Comparison of ENCODE assay signal across 8 cellular contexts in the genomic region with DNA sequence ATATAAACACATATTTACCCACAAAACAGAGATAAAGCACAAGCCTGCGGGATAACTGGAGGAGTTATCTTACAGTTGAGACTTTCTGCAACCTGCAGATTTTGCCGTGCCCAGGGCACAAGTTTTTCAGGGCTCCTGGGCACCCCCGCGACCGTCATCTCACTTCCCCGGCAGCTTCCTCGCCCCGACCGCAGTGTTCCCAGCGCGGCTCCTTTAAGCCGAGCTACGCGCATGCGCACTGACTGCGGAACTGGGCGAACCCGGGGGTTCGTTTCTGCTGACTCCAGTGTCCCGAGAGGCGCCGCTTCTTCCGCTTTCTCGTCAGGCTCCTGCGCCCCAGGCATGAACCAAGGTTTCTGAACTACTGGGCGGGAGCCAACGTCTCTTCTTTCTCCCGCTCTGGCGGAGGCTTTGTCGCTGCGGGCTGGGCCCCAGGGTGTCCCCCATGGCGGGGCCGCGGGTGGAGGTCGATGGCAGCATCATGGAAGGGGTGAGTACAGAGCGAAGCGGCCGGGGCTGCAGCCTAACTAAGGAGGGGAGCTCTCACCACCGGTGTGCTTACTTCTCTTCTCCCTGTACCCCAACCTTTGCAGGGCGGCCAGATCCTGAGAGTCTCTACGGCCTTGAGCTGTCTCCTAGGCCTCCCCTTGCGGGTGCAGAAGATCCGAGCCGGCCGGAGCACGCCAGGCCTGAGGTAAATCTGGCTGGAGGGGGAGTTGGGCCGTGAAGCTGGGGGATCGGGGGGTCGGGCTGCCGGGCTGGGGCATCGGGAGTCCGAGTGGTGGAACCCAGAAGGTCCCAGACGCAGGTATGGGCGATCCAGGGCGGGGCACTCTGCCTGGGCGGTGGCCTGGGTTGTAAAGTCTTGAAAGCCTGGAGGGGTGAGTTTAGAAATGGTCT. TPM values are rescaled to one million over a fixed set of nuclear protein-coding genes. Genes with fewer than 3 reads are reported as not detected.
DNase-seq lines count a peak whose midpoint lies in the region; ATAC-seq, FAIRE-seq and TF ChIP-seq lines count a peak whose summit lies in the region.

A gene (plus strand): TSS at position 286 of the 900 bp plus-strand sequence. CDS start 160 bp downstream, at position 446.

- H2AFZ ChIP-seq in mammary epithelial cell (ENCODE audit: low read depth, low read length), result peak within 1 kb of the TSS; percentile 94

- no peaks in the 10 kb centered on the region for H3K27me3 ChIP-seq in A673 (replicated peaks; ENCODE audit: insufficient read depth, low read depth, low read length, poor library complexity)
- no peaks in the 10 kb centered on the region for H3K27me3 ChIP-seq in WERI-Rb-1 (ENCODE audit: insufficient read depth, low read depth, severe bottlenecking)
- no peaks in the 10 kb centered on the region for H3K27me3 ChIP-seq in mammary epithelial cell (ENCODE audit: insufficient read depth, low read length)
- no peaks in the 10 kb centered on the region for H3K27me3 ChIP-seq in iPS-20b (ENCODE audit: insufficient read depth, low read length)
- H3K27me3 ChIP-seq in small intestine (ENCODE audit: control insufficient read depth in 2 of 2, insufficient read depth in 2 of 2, low read length in 2 of 2), result no peaks in the 10 kb centered on the region

- H4K20me1 ChIP-seq in mammary epithelial cell (ENCODE audit: insufficient read depth, low read length), result no peaks in the 10 kb centered on the region

- peak within 1 kb of the TSS; percentile 91 for H3K27ac ChIP-seq in A673 (ENCODE audit: low read depth, low read length, poor library complexity, severe bottlenecking)
- H3K27ac ChIP-seq in WERI-Rb-1, result peak within 1 kb of the TSS; percentile 78
- H3K27ac ChIP-seq in mammary epithelial cell (ENCODE audit: insufficient read depth, low read depth, low read length), result peak within 1 kb of the TSS; percentile 75
- peak within 1 kb of the TSS; percentile 52 for H3K27ac ChIP-seq in iPS-20b (ENCODE audit: low read length)
- H3K27ac ChIP-seq in small intestine (ENCODE audit: low read depth in 1 of 2, low read length in 1 of 2), result peak within 1 kb of the TSS; percentile 90 to 96

- in situ Hi-C loops in mammary epithelial cell (cut with MboI; ENCODE audit: low sequenced_read_pairs in 2 of 2), result loop anchor here in 1 of 2 donors (25.0 kb wide), 1 partner anchor 454 kb away; no protein-coding TSS in a partner anchor

- CTCF ChIA-PET in A673 (lab: Charles Lee) (interaction anchor here (0.7 to 1.4 kb wide), 2 partner anchors 120 to 193 kb away, joined by 3 read pairs; no protein-coding TSS in a partner anchor), mammary epithelial cell (lab: Charles Lee; ENCODE audit: low non-redundant PET) (no interaction called here)

- H3K9ac ChIP-seq in mammary epithelial cell (ENCODE audit: insufficient read depth, low read length) (peak within 1 kb of the TSS; percentile 78), iPS-20b (ENCODE audit: low read depth, low read length) (peak within 1 kb of the TSS; percentile 95)

- BruUV-seq in A673 (replicated peaks; lab: Mats Ljungman, UMichigan) (no TSS peak), mammary epithelial cell (replicated peaks; lab: Mats Ljungman, UMichigan) (no TSS peak)

- ATAC-seq in GM18870 (IDR thresholded peaks at IDR 0.05; ENCODE audit: unreplicated experiment), result peak; percentile 94
- peak; percentile 95 for ATAC-seq in HG03135 (IDR thresholded peaks at IDR 0.05; ENCODE audit: unreplicated experiment)

- intact Hi-C loops in A673 (cut with micrococcal nuclease; ENCODE audit: unreplicated experiment), result loop anchor here (5.0 kb wide), 1 partner anchor 86 kb away; a partner anchor contains a TSS
- intact Hi-C loops in mammary epithelial cell (cut with micrococcal nuclease), result loop anchor here (1.0 to 5.0 kb wide), 3 partner anchors 86 to 459 kb away; a partner anchor contains a TSS

- H3K4me2 ChIP-seq in mammary epithelial cell (ENCODE audit: insufficient read depth, low read depth, low read length), result peak within 1 kb of the TSS; percentile 85

- H3K4me1 ChIP-seq in A673 (ENCODE audit: insufficient read depth, low read length, poor library complexity, severe bottlenecking) (no peaks in the 10 kb centered on the region), mammary epithelial cell (ENCODE audit: insufficient read depth, low read length) (peaks cover 15% of the 10 kb centered on the region), iPS-20b (ENCODE audit: insufficient read depth, low read length) (0 out of 2 replicates have a peak, but pooled peaks cover 7% of the 10 kb centered on the region), small intestine (ENCODE audit: control insufficient read depth in 2 of 2, insufficient read depth in 1 of 2, low read depth in 1 of 2, low read length in 1 of 2) (peaks cover 0 to 15% of the 10 kb centered on the region in 2 donors)

- dilution Hi-C loops in mammary epithelial cell (cut with HindIII; ENCODE audit: low sequenced_read_pairs), result no loop called here

- H3K79me2 ChIP-seq in mammary epithelial cell (ENCODE audit: insufficient read depth, low read length), result peaks cover 46% of the 10 kb centered on the region

- DNase-seq in A673 (ENCODE audit: low spot score) (peak; percentile 98), NCI-H2196 treated with DMSO at 0.1 percent for 48 hours (lab: John Stamatoyannopoulos, UW; ENCODE audit: unreplicated experiment) (peak; percentile 92), WERI-Rb-1 (peak; percentile 95), mammary epithelial cell (peak; percentile 91), small intestine (peak; percentile 98)

- H3K36me3 ChIP-seq in A673 (ENCODE audit: insufficient read depth, low read length, poor library complexity, severe bottlenecking), result peaks cover 28% of the 10 kb centered on the region
- H3K36me3 ChIP-seq in WERI-Rb-1, result peaks cover 30% of the 10 kb centered on the region
- peaks cover 22% of the 10 kb centered on the region for H3K36me3 ChIP-seq in mammary epithelial cell (ENCODE audit: insufficient read depth, low read length)
- H3K36me3 ChIP-seq in iPS-20b (ENCODE audit: insufficient read depth, low read depth, low read length), result peaks cover 37% of the 10 kb centered on the region
- peaks cover 3 to 5% of the 10 kb centered on the region in 2 donors for H3K36me3 ChIP-seq in small intestine (ENCODE audit: control insufficient read depth in 2 of 2, insufficient read depth in 2 of 2, low read length in 2 of 2)

- POLR2A ChIA-PET in A673 (lab: Charles Lee; ENCODE audit: low non-redundant PET), result interaction anchor here (0.5 to 0.7 kb wide), 2 partner anchors 8 to 16 kb away, joined by 3 to 5 read pairs; a partner anchor contains a TSS

- peak within 1 kb of the TSS; percentile 93 for H3K4me3 ChIP-seq in A673 (ENCODE audit: low read depth, low read length, poor library complexity, severe bottlenecking)
- peak within 1 kb of the TSS; percentile 87 for H3K4me3 ChIP-seq in WERI-Rb-1 (ENCODE audit: low read depth, low read length)
- H3K4me3 ChIP-seq in mammary epithelial cell (replicated peaks in 1 of 3; ENCODE audit: insufficient read depth in 1 of 3, low read depth in 2 of 3, low read length in 3 of 3), result peak within 1 kb of the TSS; percentile 88 to 97 (median 93)
- peak within 1 kb of the TSS; percentile 79 for H3K4me3 ChIP-seq in iPS-20b (ENCODE audit: low read length)
- H3K4me3 ChIP-seq in small intestine (ENCODE audit: low read depth in 1 of 2, low read length in 2 of 2), result peak within 1 kb of the TSS; percentile 75 to 99

- TF ChIP-seq CTCF in A673 (conservative IDR thresholded peaks at IDR 0.05; ENCODE audit: low read depth, low read length) (no peak), WERI-Rb-1 (IDR thresholded peaks at IDR 0.05; ENCODE audit: low read depth, low read length) (no peak), mammary epithelial cell (conservative IDR thresholded peaks at IDR 0.05 in 1 of 2, IDR thresholded peaks at IDR 0.05 in 1 of 2; ENCODE audit: extremely low read depth in 1 of 2, insufficient read depth in 1 of 2, low read depth in 1 of 2, low read length in 2 of 2) (no peak)

- FAIRE-seq in small intestine (lab: Jason Lieb, UNC), result no peak

- 2% methylated on average over 27 of the region's 56 CpGs for WGBS in mammary epithelial cell (ENCODE audit: low coverage, missing lambda C conversion rate)
- WGBS in small intestine, 3 donors, result 1% methylated on average over 55 to 56 of the region's 56 CpGs

- H3K9me3 ChIP-seq in A673 (ENCODE audit: low read depth, low read length, poor library complexity, severe bottlenecking) (no peaks in the 10 kb centered on the region), WERI-Rb-1 (ENCODE audit: severe bottlenecking) (peaks cover 4% of the 10 kb centered on the region), mammary epithelial cell (replicated peaks; ENCODE audit: insufficient read depth, low read length) (no peaks in the 10 kb centered on the region), iPS-20b (ENCODE audit: insufficient read depth, low read depth, low read length) (no peaks in the 10 kb centered on the region; the same call in 1 of the 2 replicates), small intestine (ENCODE audit: control insufficient read depth, low read depth) (no peaks in the 10 kb centered on the region)

RNA-seq across cellular contexts. Expression of the gene that starts here (rescaled TPM):
- total RNA-seq in A673 (2021) (45.4 and 57.7 TPM in 2 replicates), mammary epithelial cell (10 to 100 TPM; 31.5 to 60.2 TPM)
- polyA plus RNA-seq in mammary epithelial cell (27.9 TPM), small intestine (10 to 100 TPM; 31.3 to 70.2 (median 48.4) TPM)
- 18.5 TPM for polyA minus RNA-seq in mammary epithelial cell

Comparison
In these comparisons a context has a peak if more than half of its experiments do, and no peak if none do; other contexts are left out.
1. Peak in every context shown above with its lines: DNase-seq, ATAC-seq, H3K4me3 ChIP-seq and H3K27ac ChIP-seq.